ENCODE assay signal across 14 cellular contexts in genomic region chr14:64696355-64696844, GRCh38. TPM values are rescaled to one million over a fixed set of nuclear protein-coding genes. Genes with fewer than 3 reads are reported as not detected.
A peak's percentile ranks its signal among the peaks of the same experiment; 100 is the strongest.
DNase-seq lines count a peak whose midpoint lies in the region; ATAC-seq, FAIRE-seq and TF ChIP-seq lines count a peak whose summit lies in the region.
"Had no signal": no experiment of that assay in that cellular context is flagged by ENCODE, and none has a peak within 500 bp of the region (broad histone marks: within the 10 kb centered on the region; RNA-seq: fewer than 3 reads in every experiment).

No MANE protein-coding gene starts in this region.

- DNase-seq in NCI-H1417 (lab: John Stamatoyannopoulos, UW) (peak; percentile 15 to 55 (median 28)), NCI-H1417 treated with DMSO at 0.1 percent for 48 hours (lab: John Stamatoyannopoulos, UW) (no peak), body of pancreas (peak in 3 of 4 donors; percentile 19 to 45 (median 35)), kidney glomerular epithelial cell (lab: John Stamatoyannopoulos, UW) (peak; percentile 86), small intestine (peak; percentile 41), GM03348 (ENCODE audit: low spot score) (no peak)
- DNase-seq: activated naive CD8-positive, alpha-beta T cell treated with anti-CD3 and anti-CD28 coated beads, Interleukin-2, amount 50 U/mL, for 24 hours; IMR-90; naive B cell; NCI-H1105; SHP77 treated with DMSO at 0.1 percent for 48 hours had no signal

- FAIRE-seq in small intestine (lab: Jason Lieb, UNC): no peak
- FAIRE-seq: TTC549 had no signal

- TF ChIP-seq POLR2A in body of pancreas (IDR thresholded peaks at IDR 0.05): no peak

- WGBS in body of pancreas, 2 donors: 46 to 62% methylated on average over 4 of the region's 4 CpGs
- 35 to 56% (median 41%) methylated on average over 4 of the region's 4 CpGs for WGBS in small intestine, 3 donors

- H3K9me3 ChIP-seq in body of pancreas (no peaks in the 10 kb centered on the region), small intestine (ENCODE audit: control insufficient read depth, low read depth) (no peaks in the 10 kb centered on the region)

- no peaks in the 10 kb centered on the region for H3K36me3 ChIP-seq in body of pancreas (replicated peaks in 1 of 2; ENCODE audit: insufficient read depth in 1 of 2, low read depth in 2 of 2)
- no peaks in the 10 kb centered on the region for H3K36me3 ChIP-seq in small intestine (ENCODE audit: control insufficient read depth in 2 of 2, insufficient read depth in 2 of 2, low read length in 2 of 2)

- no peak overlapping the region for H3K4me3 ChIP-seq in body of pancreas
- no peak overlapping the region for H3K4me3 ChIP-seq in small intestine (ENCODE audit: low read depth in 1 of 2, low read length in 2 of 2)

- H3K27ac ChIP-seq in body of pancreas: peak overlapping the region in 1 of 4 donors; percentile 27
- H3K27ac ChIP-seq in small intestine (ENCODE audit: low read depth in 1 of 2, low read length in 1 of 2): no peak overlapping the region

- H3K4me1 ChIP-seq in body of pancreas: peaks cover 27% of the 10 kb centered on the region
- peaks cover 2% of the 10 kb centered on the region in 2 donors for H3K4me1 ChIP-seq in small intestine (ENCODE audit: control insufficient read depth in 2 of 2, insufficient read depth in 1 of 2, low read depth in 1 of 2, low read length in 1 of 2)

- H3K27me3 ChIP-seq in body of pancreas (no peaks in the 10 kb centered on the region), small intestine (ENCODE audit: control insufficient read depth in 2 of 2, insufficient read depth in 2 of 2, low read length in 2 of 2) (no peaks in the 10 kb centered on the region)

- intact Hi-C loops in body of pancreas (cut with DNase I): no loop called here

- TF ChIP-seq CTCF in body of pancreas (IDR thresholded peaks at IDR 0.05): no peak

- ATAC-seq in body of pancreas: peak; percentile 47
- ATAC-seq in HG03354 (IDR thresholded peaks at IDR 0.05; ENCODE audit: poor library complexity, severe bottlenecking, unreplicated experiment): no peak
- ATAC-seq in HG02938 (IDR thresholded peaks at IDR 0.05; ENCODE audit: unreplicated experiment): no peak
- ATAC-seq: activated naive CD8-positive, alpha-beta T cell treated with anti-CD3 and anti-CD28 coated beads, Interleukin-2, amount 50 U/mL, for 24 hours had no signal

RNA-seq across cellular contexts. Expression of gene PLEKHG3, which starts 7.8 kb away (rescaled TPM):
- total RNA-seq in body of pancreas: 10 to 100 TPM; 34.5 to 40.2 TPM
- 10 to 100 TPM; 12.7 to 18.6 (median 15.6) TPM for polyA plus RNA-seq in small intestine

Comparison
In these comparisons a context has a peak if more than half of its experiments do, and no peak if none do; other contexts are left out.
1. DNase-seq: peak in NCI-H1417 (3 of 3), body of pancreas (3 of 4), kidney glomerular epithelial cell (single experiment) and small intestine (single experiment); none in NCI-H1417 treated with DMSO at 0.1 percent for 48 hours (single experiment) and GM03348 (single experiment).